In the genomic region with DNA sequence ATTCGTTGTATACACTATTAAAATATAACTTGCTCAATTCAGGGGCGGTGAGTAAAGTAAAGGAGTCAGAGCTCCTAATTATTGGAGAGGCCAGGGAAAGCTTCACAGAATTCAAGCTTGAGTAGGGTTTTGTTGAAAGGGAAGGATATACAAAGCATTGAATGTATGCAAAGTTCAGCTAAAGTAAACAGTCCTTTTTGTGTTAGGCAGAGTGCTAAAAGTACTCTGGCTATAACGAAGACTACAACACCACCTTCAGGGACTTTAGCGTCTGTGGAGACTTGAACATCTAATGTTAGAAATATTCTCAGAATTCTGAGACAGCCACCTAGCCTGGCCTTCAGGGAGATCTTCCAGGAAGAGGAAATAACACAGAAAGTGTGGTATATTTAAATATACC, we compare ENCODE assay signal across 8 cellular contexts. TPM values are rescaled to one million over a fixed set of nuclear protein-coding genes. Genes with fewer than 3 reads are reported as not detected.
A peak's percentile ranks its signal among the peaks of the same experiment; 100 is the strongest.
DNase-seq lines count a peak whose midpoint lies in the region; ATAC-seq and TF ChIP-seq lines count a peak whose summit lies in the region.

No MANE protein-coding gene starts in this region.

- peak; percentile 99 for DNase-seq in DMS 273 treated with DMSO at 0.1 percent for 48 hours (lab: John Stamatoyannopoulos, UW)
- DNase-seq in Kasumi-1 (lab: John Stamatoyannopoulos, UW): peak; percentile 43 to 44
- no peak for DNase-seq in activated naive CD8-positive, alpha-beta T cell treated with anti-CD3 and anti-CD28 coated beads, Interleukin-2, amount 50 U/mL, for 24 hours
- no peak for DNase-seq in mesothelial cell of epicardium (ENCODE audit: low spot score in 2 of 2, unreplicated experiment in 2 of 2)
- DNase-seq in HUDEP-2 (lab: John Stamatoyannopoulos, UW; ENCODE audit: unreplicated experiment in 76 of 76): no peak
- DNase-seq in activated naive CD4-positive, alpha-beta T cell treated with anti-CD3 and anti-CD28 coated beads, Interleukin-2, amount 50 U/mL, for 16 hours: no peak

- peaks cover 4% of the 10 kb centered on the region for H3K36me3 Mint-ChIP-seq in activated naive CD8-positive, alpha-beta T cell treated with anti-CD3 and anti-CD28 coated beads, Interleukin-2, amount 50 U/mL, for 24 hours (ENCODE audit: low read depth)
- H3K36me3 Mint-ChIP-seq in mesothelial cell of epicardium: peaks cover 8% of the 10 kb centered on the region

- H3K9me3 Mint-ChIP-seq in activated naive CD8-positive, alpha-beta T cell treated with anti-CD3 and anti-CD28 coated beads, Interleukin-2, amount 50 U/mL, for 24 hours: no peaks in the 10 kb centered on the region
- H3K9me3 Mint-ChIP-seq in mesothelial cell of epicardium: no peaks in the 10 kb centered on the region

- no peak for TF ChIP-seq CTCF in mesothelial cell of epicardium (IDR thresholded peaks at IDR 0.05; ENCODE audit: unreplicated experiment)

- no peaks in the 10 kb centered on the region for H3K27me3 Mint-ChIP-seq in activated naive CD8-positive, alpha-beta T cell treated with anti-CD3 and anti-CD28 coated beads, Interleukin-2, amount 50 U/mL, for 24 hours
- no peaks in the 10 kb centered on the region for H3K27me3 Mint-ChIP-seq in mesothelial cell of epicardium (ENCODE audit: low read depth)

- H3K27ac Mint-ChIP-seq in activated naive CD8-positive, alpha-beta T cell treated with anti-CD3 and anti-CD28 coated beads, Interleukin-2, amount 50 U/mL, for 24 hours: no peak overlapping the region
- no peak overlapping the region for H3K27ac Mint-ChIP-seq in mesothelial cell of epicardium

- ATAC-seq in activated naive CD8-positive, alpha-beta T cell treated with anti-CD3 and anti-CD28 coated beads, Interleukin-2, amount 50 U/mL, for 24 hours: no peak
- no peak for ATAC-seq in HG02981 (IDR thresholded peaks at IDR 0.05; ENCODE audit: unreplicated experiment)
- ATAC-seq in GM18858 (IDR thresholded peaks at IDR 0.05; ENCODE audit: unreplicated experiment): no peak

- H3K4me3 Mint-ChIP-seq in activated naive CD8-positive, alpha-beta T cell treated with anti-CD3 and anti-CD28 coated beads, Interleukin-2, amount 50 U/mL, for 24 hours: peak overlapping the region; percentile 89
- peak overlapping the region; percentile 93 for H3K4me3 Mint-ChIP-seq in mesothelial cell of epicardium

- peaks cover 23% of the 10 kb centered on the region for H3K4me1 Mint-ChIP-seq in activated naive CD8-positive, alpha-beta T cell treated with anti-CD3 and anti-CD28 coated beads, Interleukin-2, amount 50 U/mL, for 24 hours
- peaks cover 10% of the 10 kb centered on the region for H3K4me1 Mint-ChIP-seq in mesothelial cell of epicardium

RNA-seq across cellular contexts. Expression of gene FALEC, which starts 1.1 kb away (rescaled TPM):
- total RNA-seq in mesothelial cell of epicardium: 1.2 to 1.9 TPM (median 1.7 TPM) in 3 replicates

RNA-seq across cellular contexts. Expression of gene ECM1, which starts 8.7 kb away (rescaled TPM):
- total RNA-seq in mesothelial cell of epicardium: 4.9 to 5.0 TPM (median 4.9 TPM) in 3 replicates

RNA-seq across cellular contexts. Expression of gene TARS2, which starts 29.4 kb away (rescaled TPM):
- 31.7 to 33.3 TPM (median 32.6 TPM) in 3 replicates for total RNA-seq in mesothelial cell of epicardium

RNA-seq across cellular contexts. Expression of gene ADAMTSL4, which starts 32.6 kb away (rescaled TPM):
- 16.1 to 18.0 TPM (median 16.6 TPM) in 3 replicates for total RNA-seq in mesothelial cell of epicardium

Comparison
In these comparisons a context has a peak if more than half of its experiments do, and no peak if none do; other contexts are left out.
1. DNase-seq: peak in DMS 273 treated with DMSO at 0.1 percent for 48 hours (single experiment) and Kasumi-1 (2 of 2); none in activated naive CD8-positive, alpha-beta T cell treated with anti-CD3 and anti-CD28 coated beads, Interleukin-2, amount 50 U/mL, for 24 hours (single experiment), mesothelial cell of epicardium (0 of 2), HUDEP-2 (0 of 76) and activated naive CD4-positive, alpha-beta T cell treated with anti-CD3 and anti-CD28 coated beads, Interleukin-2, amount 50 U/mL, for 16 hours (single experiment).